In genomic region chr7:154584352-154585252, GRCh38 we compare ENCODE assay signal across 11 cellular contexts.
DNase-seq lines count a peak whose midpoint lies in the region; ATAC-seq and TF ChIP-seq lines count a peak whose summit lies in the region.
"Had no signal": no experiment of that assay in that cellular context is flagged by ENCODE, and none has a peak within 500 bp of the region (broad histone marks: within the 10 kb centered on the region; RNA-seq: fewer than 3 reads in every experiment).

No MANE protein-coding gene starts in this region.

- POLR2A ChIA-PET in RWPE1 (lab: Yijun Ruan, JAX; ENCODE audit: low non-redundant PET), result no interaction called here

- intact Hi-C loops in left lung (cut with DNase I), result no loop called here
- intact Hi-C loops in transverse colon (cut with DNase I; ENCODE audit: low total_unique reads), result no loop called here

- CTCF ChIA-PET in RWPE1 (lab: Yijun Ruan, JAX), result interaction anchor here (0.7 to 1.1 kb wide), 2 partner anchors 80 to 176 kb away, joined by 3 to 5 read pairs; no protein-coding TSS in a partner anchor

- H3K4me1 ChIP-seq in left lung (no peaks in the 10 kb centered on the region), transverse colon (no peaks in the 10 kb centered on the region)

- H3K27ac ChIP-seq in RWPE1 (no peak overlapping the region), left lung (no peak overlapping the region), transverse colon (peak overlapping the region in 2 of 4 donors; percentile 19 to 27)

- in situ Hi-C loops in transverse colon (cut with MboI; ENCODE audit: low pct_ligation_motif_present in 1 of 4, low pct_unique_long_range_greater_than_20kb in 1 of 4, low sequenced_read_pairs in 3 of 4), result no loop called here

- DNase-seq in NCI-H82 (lab: John Stamatoyannopoulos, UW), result peak; percentile 9
- no peak for DNase-seq in NCI-H82 treated with DMSO at 0.1 percent for 48 hours (lab: John Stamatoyannopoulos, UW; ENCODE audit: unreplicated experiment)
- peak; percentile 16 for DNase-seq in RWPE1 (ENCODE audit: low spot score)
- no peak for DNase-seq in left lung
- no peak for DNase-seq in transverse colon
- DNase-seq: ACHN, DMS79, NCI-H526 treated with DMSO at 0.1 percent for 48 hours had no signal

- TF ChIP-seq CTCF in RWPE1 (conservative IDR thresholded peaks at IDR 0.05; ENCODE audit: low read depth) (no peak), left lung (IDR thresholded peaks at IDR 0.05) (peak; percentile 17 to 58), transverse colon (IDR thresholded peaks at IDR 0.05) (peak; percentile 23 to 43 (median 37))

- WGBS in transverse colon (ENCODE audit: low coverage in 1 of 2), 2 donors, result 49 to 53% methylated on average over 6 to 20 of the region's 20 CpGs

- H3K4me3 ChIP-seq in left lung (no peak overlapping the region), transverse colon (no peak overlapping the region)

- ATAC-seq in left lung (peak; percentile 81), GM18907 (IDR thresholded peaks at IDR 0.05; ENCODE audit: unreplicated experiment) (no peak), GM21529 (IDR thresholded peaks at IDR 0.05; ENCODE audit: unreplicated experiment) (no peak)
- no peak for ATAC-seq in activated CD4-positive, CD25-positive, alpha-beta regulatory T cell treated with anti-CD3 and anti-CD28 coated beads, Interleukin-2, amount 50 U/mL, for 24 hours

- TF ChIP-seq POLR2A in transverse colon (IDR thresholded peaks at IDR 0.05), result no peak

- H3K27me3 ChIP-seq in left lung (no peaks in the 10 kb centered on the region), transverse colon (no peaks in the 10 kb centered on the region)

- H3K36me3 ChIP-seq in left lung (no peaks in the 10 kb centered on the region), transverse colon (no peaks in the 10 kb centered on the region)

- peaks cover 0 to 1% of the 10 kb centered on the region in 2 donors for H3K9me3 ChIP-seq in left lung
- H3K9me3 ChIP-seq in transverse colon, result no peaks in the 10 kb centered on the region

- TF ChIP-seq EP300 in transverse colon (IDR thresholded peaks at IDR 0.05; ENCODE audit: low read depth), result no peak

Comparison
In these comparisons a context has a peak if more than half of its experiments do, and no peak if none do; other contexts are left out.
1. DNase-seq: peak in NCI-H82 (single experiment) and RWPE1 (single experiment); none in NCI-H82 treated with DMSO at 0.1 percent for 48 hours (single experiment), left lung (0 of 2) and transverse colon (single experiment).